In genomic region chr19:42853231-42853630, GRCh38 we compare ENCODE assay signal across 7 cellular contexts. TPM values are rescaled to one million over a fixed set of nuclear protein-coding genes. Genes with fewer than 3 reads are reported as not detected.
"Had no signal": no experiment of that assay in that cellular context is flagged by ENCODE, and none has a peak within 500 bp of the region (broad histone marks: within the 10 kb centered on the region; RNA-seq: fewer than 3 reads in every experiment).

No MANE protein-coding gene starts in this region.

RNA-seq across cellular contexts. Expression of gene PSG1, which starts 26.3 kb away (rescaled TPM):
- total RNA-seq: activated CD4-positive, alpha-beta memory T cell treated with anti-CD3 and anti-CD28 coated beads for 36 hours; activated CD4-positive, alpha-beta T cell treated with anti-CD3 and anti-CD28 coated beads, Interleukin-2, amount 10 ng/mL, durations not matched to agents 7 days and 5 days; activated T-cell treated with anti-CD3 and anti-CD28 coated beads, Interleukin-2, amount 50 U/mL, for 4 hours; ascending aorta; cardiac muscle cell; K562; T-helper 2 cell treated with Interferon-gamma antibody and Interleukin-4, amounts not matched to agents 100 ng/mL and 5 ng/mL, for 36 hours had no signal
- polyA plus RNA-seq: cardiac muscle cell, K562 had no signal
